8 cellular contexts compared by ENCODE assay signal in genomic region chr3:49722896-49723295, GRCh38. TPM values are rescaled to one million over a fixed set of nuclear protein-coding genes. Genes with fewer than 3 reads are reported as not detected.
DNase-seq lines count a peak whose midpoint lies in the region; ATAC-seq, FAIRE-seq and TF ChIP-seq lines count a peak whose summit lies in the region.

No MANE protein-coding gene starts in this region.

- peak overlapping the region; percentile 97 for H3K4me3 ChIP-seq in astrocyte (ENCODE audit: insufficient read depth, low read depth, low read length)
- H3K4me3 ChIP-seq in liver (ENCODE audit: low read depth in 1 of 3, low read length in 3 of 3) = peak overlapping the region; percentile 91 to 94 (median 93)
- H3K4me3 ChIP-seq in thoracic aorta = peak overlapping the region; percentile 97

- peak overlapping the region; percentile 95 for H3K27ac Mint-ChIP-seq in activated CD4-positive, alpha-beta T cell treated with anti-CD3 and anti-CD28 coated beads, Interleukin-2, amount 10 ng/mL, durations not matched to agents 24 days and 14 days
- peak overlapping the region; percentile 94 for H3K27ac Mint-ChIP-seq in astrocyte (ENCODE audit: unreplicated experiment)

- ATAC-seq in thoracic aorta (ENCODE audit: insufficient number of reproducible peaks, low FRiP score, low read depth) = no peak
- ATAC-seq in GM18498 (IDR thresholded peaks at IDR 0.05; ENCODE audit: unreplicated experiment) = no peak
- no peak for ATAC-seq in HG02973 (IDR thresholded peaks at IDR 0.05; ENCODE audit: unreplicated experiment)

- no peak for DNase-seq in activated CD4-positive, alpha-beta T cell treated with anti-CD3 and anti-CD28 coated beads, Interleukin-2, amount 10 ng/mL, durations not matched to agents 24 days and 14 days
- DNase-seq in activated CD4-positive, alpha-beta T cell treated with anti-CD3 and anti-CD28 coated beads for 4 hours = no peak
- DNase-seq in astrocyte (ENCODE audit: low read depth) (no peak), thoracic aorta (ENCODE audit: low spot score) (no peak), NCI-H2107 treated with DMSO at 0.1 percent for 48 hours (lab: John Stamatoyannopoulos, UW; ENCODE audit: unreplicated experiment) (no peak)

- no peaks in the 10 kb centered on the region for H3K27me3 Mint-ChIP-seq in activated CD4-positive, alpha-beta T cell treated with anti-CD3 and anti-CD28 coated beads, Interleukin-2, amount 10 ng/mL, durations not matched to agents 24 days and 14 days
- no peaks in the 10 kb centered on the region for H3K27me3 Mint-ChIP-seq in astrocyte (ENCODE audit: low read depth, unreplicated experiment)

- TF ChIP-seq CTCF in astrocyte (IDR thresholded peaks at IDR 0.05; ENCODE audit: insufficient read depth, low read depth, low read length) (no peak), liver (IDR thresholded peaks at IDR 0.05; ENCODE audit: low read depth, low read length, missing input control) (no peak), thoracic aorta (IDR thresholded peaks at IDR 0.05) (no peak)

- H3K4me2 ChIP-seq in astrocyte (ENCODE audit: low read length) = peak overlapping the region; percentile 86

- FAIRE-seq in astrocyte (lab: Jason Lieb, UNC) = no peak

- no peak for TF ChIP-seq RAD21 in liver (IDR thresholded peaks at IDR 0.05)

- H3K36me3 Mint-ChIP-seq in activated CD4-positive, alpha-beta T cell treated with anti-CD3 and anti-CD28 coated beads, Interleukin-2, amount 10 ng/mL, durations not matched to agents 24 days and 14 days (ENCODE audit: low read depth) = peaks cover 25% of the 10 kb centered on the region
- peaks cover 6% of the 10 kb centered on the region for H3K36me3 Mint-ChIP-seq in astrocyte (ENCODE audit: low read depth, unreplicated experiment)

- H3K36me3 ChIP-seq in astrocyte (ENCODE audit: insufficient read depth, low read length) (peaks cover 11% of the 10 kb centered on the region), liver (ENCODE audit: control insufficient read depth in 4 of 4, insufficient read depth in 3 of 4, low read depth in 1 of 4, low read length in 3 of 4) (peaks cover 5 to 30% (median 11%) of the 10 kb centered on the region in 4 donors), thoracic aorta (peaks cover 20% of the 10 kb centered on the region)

- peak overlapping the region; percentile 88 for H3K27ac ChIP-seq in astrocyte (ENCODE audit: low read depth, low read length)
- H3K27ac ChIP-seq in liver (ENCODE audit: low read depth in 1 of 2, low read length in 2 of 2) = peak overlapping the region; percentile 88 to 92
- peak overlapping the region; percentile 94 to 98 for H3K27ac ChIP-seq in thoracic aorta

- H3K27me3 ChIP-seq in astrocyte (ENCODE audit: insufficient read depth, low read length) (no peaks in the 10 kb centered on the region), liver (ENCODE audit: control insufficient read depth in 4 of 4, insufficient read depth in 4 of 4, low read length in 3 of 4) (no peaks in the 10 kb centered on the region), thoracic aorta (replicated peaks; ENCODE audit: insufficient read depth) (no peaks in the 10 kb centered on the region)

- H3K9me3 Mint-ChIP-seq in activated CD4-positive, alpha-beta T cell treated with anti-CD3 and anti-CD28 coated beads, Interleukin-2, amount 10 ng/mL, durations not matched to agents 24 days and 14 days = no peaks in the 10 kb centered on the region
- peaks cover 3% of the 10 kb centered on the region for H3K9me3 Mint-ChIP-seq in astrocyte (ENCODE audit: unreplicated experiment)

- no peak overlapping the region for H2AFZ ChIP-seq in astrocyte (ENCODE audit: low read depth, low read length)

- H3K9me3 ChIP-seq in astrocyte (ENCODE audit: insufficient read depth, low read depth, low read length) (no peaks in the 10 kb centered on the region), liver (ENCODE audit: control insufficient read depth in 4 of 4, low read length in 3 of 4) (no peaks in the 10 kb centered on the region), thoracic aorta (no peaks in the 10 kb centered on the region)

- H3K9ac ChIP-seq in astrocyte (ENCODE audit: low read length) (peak overlapping the region; percentile 99), liver (ENCODE audit: low read depth in 1 of 2, low read length in 2 of 2) (peak overlapping the region; percentile 73 to 75)

- 56% methylated on average over 8 of the region's 8 CpGs for WGBS in liver

- peaks cover 26% of the 10 kb centered on the region for H3K4me1 ChIP-seq in astrocyte (ENCODE audit: insufficient read depth, low read length)
- peaks cover 6 to 49% (median 34%) of the 10 kb centered on the region in 4 donors for H3K4me1 ChIP-seq in liver (ENCODE audit: control insufficient read depth in 4 of 4, insufficient read depth in 4 of 4, low read length in 3 of 4)
- H3K4me1 ChIP-seq in thoracic aorta (ENCODE audit: control insufficient read depth in 1 of 2, low read depth in 2 of 2) = peaks cover 20 to 39% of the 10 kb centered on the region in 2 donors

- peak overlapping the region; percentile 95 for H3K4me3 Mint-ChIP-seq in activated CD4-positive, alpha-beta T cell treated with anti-CD3 and anti-CD28 coated beads, Interleukin-2, amount 10 ng/mL, durations not matched to agents 24 days and 14 days
- peak overlapping the region; percentile 94 for H3K4me3 Mint-ChIP-seq in astrocyte (ENCODE audit: unreplicated experiment)

- H3K79me2 ChIP-seq in astrocyte (ENCODE audit: insufficient read depth, low read length) = peaks cover 33% of the 10 kb centered on the region

- peaks cover 32% of the 10 kb centered on the region for H3K4me1 Mint-ChIP-seq in activated CD4-positive, alpha-beta T cell treated with anti-CD3 and anti-CD28 coated beads, Interleukin-2, amount 10 ng/mL, durations not matched to agents 24 days and 14 days
- H3K4me1 Mint-ChIP-seq in astrocyte (ENCODE audit: low read depth, unreplicated experiment) = peaks cover 10% of the 10 kb centered on the region

- H4K20me1 ChIP-seq in astrocyte (ENCODE audit: insufficient read depth, low read length) = peaks cover 40% of the 10 kb centered on the region

- intact Hi-C loops in activated CD4-positive, alpha-beta T cell treated with anti-CD3 and anti-CD28 coated beads, Interleukin-2, amount 10 ng/mL, durations not matched to agents 24 days and 14 days (cut with micrococcal nuclease) = loop anchor here (1.0 kb wide), 1 partner anchor 133 kb away; the partner anchor contains the start of gene TRAIP

TF ChIP-seq in liver, 16 proteins besides CTCF, POLR2A, EP300 and RAD21 (continues in another document):
- TF ChIP-seq NR2F2 (IDR thresholded peaks at IDR 0.05) (no peak), ATF3 (IDR thresholded peaks at IDR 0.05) (no peak), FOXA1 (IDR thresholded peaks at IDR 0.05) (no peak), MAX (IDR thresholded peaks at IDR 0.05) (no peak)

RNA-seq across cellular contexts. Expression of gene GMPPB, which starts 0.9 kb away (rescaled TPM):
- 43.5 and 45.8 TPM in 2 replicates for total RNA-seq in activated CD4-positive, alpha-beta T cell treated with anti-CD3 and anti-CD28 coated beads, Interleukin-2, amount 10 ng/mL, durations not matched to agents 24 days and 14 days
- 21.4 and 24.6 TPM in 2 replicates for total RNA-seq in astrocyte
- total RNA-seq in liver = 10 to 100 TPM; 12.6 to 57.7 TPM
- 10 to 100 TPM; 13.4 to 57.8 TPM for polyA plus RNA-seq in liver
- 10 to 100 TPM; 30.5 to 43.1 TPM for total RNA-seq in thoracic aorta

RNA-seq across cellular contexts. Expression of gene AMIGO3, which starts 3.4 kb away (rescaled TPM):
- total RNA-seq in activated CD4-positive, alpha-beta T cell treated with anti-CD3 and anti-CD28 coated beads, Interleukin-2, amount 10 ng/mL, durations not matched to agents 24 days and 14 days = 0.21 TPM in 1 of 2 replicates, not detected in the other
- 0.16 TPM in 1 of 2 replicates, not detected in the other for total RNA-seq in astrocyte
- total RNA-seq in liver = not detected
- 1 to 10 TPM in 1 of 2 donors, under 1 TPM in 1; 0.11 to 1.1 TPM for polyA plus RNA-seq in liver
- 1 to 10 TPM; 3.0 to 5.8 TPM for total RNA-seq in thoracic aorta

RNA-seq across cellular contexts. Expression of gene RNF123, which starts 33.5 kb away (rescaled TPM):
- 42.0 and 45.6 TPM in 2 replicates for total RNA-seq in activated CD4-positive, alpha-beta T cell treated with anti-CD3 and anti-CD28 coated beads, Interleukin-2, amount 10 ng/mL, durations not matched to agents 24 days and 14 days
- total RNA-seq in astrocyte = 40.9 and 49.8 TPM in 2 replicates
- total RNA-seq in liver = 100 to 1,000 TPM in 1 of 2 donors, 10 to 100 TPM in 1; 44.0 to 104 TPM
- polyA plus RNA-seq in liver = 10 to 100 TPM; 34.3 to 36.4 TPM
- 10 to 100 TPM; 28.3 to 29.4 TPM for total RNA-seq in thoracic aorta

RNA-seq across cellular contexts. Expression of gene MST1, which starts 33.6 kb away (rescaled TPM):
- 7.5 and 7.6 TPM in 2 replicates for total RNA-seq in activated CD4-positive, alpha-beta T cell treated with anti-CD3 and anti-CD28 coated beads, Interleukin-2, amount 10 ng/mL, durations not matched to agents 24 days and 14 days
- total RNA-seq in astrocyte (9.3 and 15.1 TPM in 2 replicates), liver (100 to 1,000 TPM; 262 to 551 TPM), thoracic aorta (1 to 10 TPM; 8.3 to 9.2 TPM)
- 100 to 1,000 TPM; 509 to 634 TPM for polyA plus RNA-seq in liver

RNA-seq across cellular contexts. Expression of gene APEH, which starts 48.7 kb away (rescaled TPM):
- total RNA-seq in activated CD4-positive, alpha-beta T cell treated with anti-CD3 and anti-CD28 coated beads, Interleukin-2, amount 10 ng/mL, durations not matched to agents 24 days and 14 days = 111 and 117 TPM in 2 replicates
- 80.8 and 91.2 TPM in 2 replicates for total RNA-seq in astrocyte
- total RNA-seq in liver = 10 to 100 TPM; 91.3 to 94.1 TPM
- polyA plus RNA-seq in liver = 10 to 100 TPM; 65.1 to 83.8 TPM
- 100 to 1,000 TPM in 1 of 2 donors, 10 to 100 TPM in 1; 57.6 to 108 TPM for total RNA-seq in thoracic aorta
